Comparison of ENCODE assay signal across 8 cellular contexts in the genomic region with DNA sequence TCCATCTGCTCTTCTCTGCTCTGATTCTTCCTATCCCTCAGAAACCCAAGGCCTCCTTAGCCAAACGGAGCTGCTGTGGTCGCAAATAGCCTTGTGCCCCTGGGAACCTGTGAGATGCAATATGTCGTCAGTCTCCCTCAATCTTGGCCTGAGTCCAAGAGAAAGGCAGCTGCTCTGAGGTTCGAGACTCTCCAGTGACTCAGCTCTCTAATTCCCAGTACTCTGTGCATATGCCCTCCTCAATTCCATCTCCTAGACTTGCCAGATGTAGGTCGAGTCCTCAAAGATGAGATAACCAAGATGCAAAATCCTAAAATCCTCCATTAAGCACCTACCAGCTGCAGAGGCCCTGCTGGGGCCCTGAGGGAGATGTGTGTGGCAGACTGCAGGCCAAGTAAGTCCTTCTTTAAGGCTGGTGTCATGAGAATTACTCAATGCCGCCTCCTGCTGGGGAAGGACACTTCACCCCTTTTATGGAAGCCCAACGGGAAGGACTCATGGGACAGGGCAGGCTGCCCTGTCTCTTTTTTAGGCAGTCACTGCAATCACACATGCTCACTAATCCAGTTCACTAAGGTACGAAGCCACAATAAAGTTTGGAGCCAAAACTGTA. TPM values are rescaled to one million over a fixed set of nuclear protein-coding genes. Genes with fewer than 3 reads are reported as not detected.
DNase-seq lines count a peak whose midpoint lies in the region; ATAC-seq, FAIRE-seq and TF ChIP-seq lines count a peak whose summit lies in the region.

No MANE protein-coding gene starts in this region.

- H3K79me1 ChIP-seq in mesendoderm (ENCODE audit: low read length) = no peaks in the 10 kb centered on the region

- H3K9me3 Mint-ChIP-seq in natural killer cell = no peaks in the 10 kb centered on the region

- no peaks in the 10 kb centered on the region for H3K36me3 ChIP-seq in bronchial epithelial cell (ENCODE audit: control insufficient read depth, insufficient read depth, low read length)
- H3K36me3 ChIP-seq in mesendoderm (ENCODE audit: control insufficient read depth, insufficient read depth, low read length) = no peaks in the 10 kb centered on the region

- peaks cover 9 to 10% of the 10 kb centered on the region in 2 donors for H3K4me1 Mint-ChIP-seq in natural killer cell

- no peak overlapping the region for H3K4me3 Mint-ChIP-seq in natural killer cell

- no peak overlapping the region for H3K4me3 ChIP-seq in AG10803 (ENCODE audit: low read length)
- no peak overlapping the region for H3K4me3 ChIP-seq in bronchial epithelial cell (ENCODE audit: low read depth, low read length)
- H3K4me3 ChIP-seq in mesendoderm (ENCODE audit: low read length) = no peak overlapping the region

- no peak overlapping the region for H3K56ac ChIP-seq in mesendoderm (ENCODE audit: low read length)

- no peak overlapping the region for H4K5ac ChIP-seq in mesendoderm (ENCODE audit: low read length)

- H2BK5ac ChIP-seq in mesendoderm (ENCODE audit: low read length) = no peak overlapping the region

- H3K79me2 ChIP-seq in mesendoderm (ENCODE audit: control insufficient read depth, insufficient read depth, low read length) = no peaks in the 10 kb centered on the region

- H3K23ac ChIP-seq in mesendoderm (ENCODE audit: low read length) = no peak overlapping the region

- H3K27me3 Mint-ChIP-seq in natural killer cell (ENCODE audit: low read depth in 2 of 2) = peaks cover 6 to 20% of the 10 kb centered on the region in 2 donors

- H3K27ac ChIP-seq in mesendoderm (ENCODE audit: low read depth, low read length) = no peak overlapping the region

- no peak overlapping the region for H3K27ac Mint-ChIP-seq in natural killer cell

- no peak overlapping the region for H2BK15ac ChIP-seq in mesendoderm (replicated peaks; ENCODE audit: low read depth)

- H2BK120ac ChIP-seq in mesendoderm (ENCODE audit: low read depth, low read length) = no peak overlapping the region

- no CpG with 5 or more reads among the region's 8 CpGs for WGBS in mesendoderm (ENCODE audit: extremely low coverage, insufficient coverage, low lambda C conversion rate)

- no peak overlapping the region for H4K8ac ChIP-seq in mesendoderm (ENCODE audit: low read depth, low read length)

- H3K4me1 ChIP-seq in mesendoderm (ENCODE audit: control insufficient read depth, low read depth, low read length) = no peaks in the 10 kb centered on the region

- peak; percentile 44 for TF ChIP-seq CTCF in AG10803 (conservative IDR thresholded peaks at IDR 0.05; ENCODE audit: low read length)
- peak; percentile 38 for TF ChIP-seq CTCF in bronchial epithelial cell (IDR thresholded peaks at IDR 0.05; ENCODE audit: insufficient read depth, low read length, severe bottlenecking)
- TF ChIP-seq CTCF in natural killer cell (IDR thresholded peaks at IDR 0.05) = no peak

- DNase-seq in AG10803 (ENCODE audit: low read depth) (peak; percentile 74), H4 (ENCODE audit: low spot score) (peak; percentile 79), SKM-1 treated with dmso at 0.1 percent for 144 hours (lab: John Stamatoyannopoulos, UW; ENCODE audit: unreplicated experiment) (peak; percentile 47), bronchial epithelial cell (ENCODE audit: low read depth) (peak; percentile 52), mesendoderm (peak; percentile 86), KG1 (lab: John Stamatoyannopoulos, UW) (no peak), natural killer cell (no peak)

- no peak overlapping the region for H3K4me2 ChIP-seq in mesendoderm (ENCODE audit: low read length)

- no peaks in the 10 kb centered on the region for H3K36me3 Mint-ChIP-seq in natural killer cell

- H3K9ac ChIP-seq in mesendoderm (ENCODE audit: low read length) = no peak overlapping the region

- ATAC-seq in natural killer cell (no peak), GM21825 (IDR thresholded peaks at IDR 0.05; ENCODE audit: unreplicated experiment) (no peak)

- intact Hi-C loops in natural killer cell (cut with micrococcal nuclease) = loop anchor here (10.0 kb wide), 1 partner anchor 169 kb away; a partner anchor contains a TSS

- H3K18ac ChIP-seq in mesendoderm (ENCODE audit: low read length) = no peak overlapping the region

- no peak overlapping the region for H2AK5ac ChIP-seq in mesendoderm (ENCODE audit: low read length)

- H3K27me3 ChIP-seq in bronchial epithelial cell (ENCODE audit: control insufficient read depth, insufficient read depth, low read length) = no peaks in the 10 kb centered on the region
- H3K27me3 ChIP-seq in mesendoderm (ENCODE audit: insufficient read depth, low read length, poor library complexity) = no peaks in the 10 kb centered on the region

- no peak for FAIRE-seq in bronchial epithelial cell (lab: Jason Lieb, UNC)

- H3K4ac ChIP-seq in mesendoderm (ENCODE audit: low read depth, low read length) = no peak overlapping the region

RNA-seq across cellular contexts. Expression of a gene that starts 28.5 kb away (rescaled TPM):
- total RNA-seq in H4 (2014; rRNA removed; shearing (Covaris generic)) = not detected in 2 replicates
- 0.13 TPM in 1 of 2 replicates, not detected in the other for total RNA-seq in bronchial epithelial cell
- 0.10 TPM for polyA plus RNA-seq in mesendoderm (2013, experiment 1 of 2)
- 0.06 TPM for polyA plus RNA-seq in mesendoderm (2013, experiment 2 of 2)
- total RNA-seq in natural killer cell = not detected

RNA-seq across cellular contexts. Expression of a gene that starts 30.8 kb away (rescaled TPM):
- total RNA-seq in H4 (2014; rRNA removed; shearing (Covaris generic)) = 0.06 and 0.35 TPM in 2 replicates
- total RNA-seq in bronchial epithelial cell (5.1 and 6.3 TPM in 2 replicates), natural killer cell (not detected)
- polyA plus RNA-seq in mesendoderm (2013, experiment 1 of 2) = 0.73 TPM
- 0.41 TPM for polyA plus RNA-seq in mesendoderm (2013, experiment 2 of 2)

RNA-seq across cellular contexts. Expression of a gene that starts 36.4 kb away (rescaled TPM):
- not detected in 2 replicates for total RNA-seq in H4 (2014; rRNA removed; shearing (Covaris generic))
- total RNA-seq in bronchial epithelial cell (not detected in 2 replicates), natural killer cell (not detected)
- polyA plus RNA-seq in mesendoderm (2013, experiment 1 of 2) = not detected
- polyA plus RNA-seq in mesendoderm (2013, experiment 2 of 2) = not detected

RNA-seq across cellular contexts. Expression of a gene that starts 55.0 kb away (rescaled TPM):
- not detected in 2 replicates for total RNA-seq in H4 (2014; rRNA removed; shearing (Covaris generic))
- not detected in 2 replicates for total RNA-seq in bronchial epithelial cell
- polyA plus RNA-seq in mesendoderm (2013, experiment 1 of 2) = 2.3 TPM
- polyA plus RNA-seq in mesendoderm (2013, experiment 2 of 2) = 2.3 TPM
- total RNA-seq in natural killer cell = not detected

Comparison
In these comparisons a context has a peak if more than half of its experiments do, and no peak if none do; other contexts are left out.
1. DNase-seq: peak in AG10803 (single experiment), H4 (single experiment), SKM-1 treated with dmso at 0.1 percent for 144 hours (single experiment), bronchial epithelial cell (single experiment) and mesendoderm (single experiment); none in KG1 (single experiment) and natural killer cell (single experiment).